ENCODE assay signal across 8 cellular contexts in the genomic region with DNA sequence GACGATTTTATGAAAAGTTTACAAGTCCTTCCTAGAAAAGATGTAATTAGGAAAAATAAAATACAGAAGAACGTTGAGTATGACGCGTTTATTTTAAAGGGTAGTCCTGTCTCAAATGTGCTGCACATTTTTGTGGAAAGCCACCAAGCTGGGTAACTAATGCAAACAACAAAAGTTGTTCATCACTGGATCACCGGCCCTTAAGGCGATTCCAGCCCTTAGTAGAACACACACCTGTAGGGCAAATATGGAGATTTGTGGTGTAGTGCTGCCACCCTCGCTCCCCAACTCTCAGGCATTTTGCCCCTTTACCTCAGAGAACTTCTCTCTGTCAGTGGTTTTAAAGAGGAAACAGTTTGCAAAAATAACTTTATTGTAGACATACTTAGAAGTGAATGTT. TPM values are rescaled to one million over a fixed set of nuclear protein-coding genes. Genes with fewer than 3 reads are reported as not detected.
A peak's percentile ranks its signal among the peaks of the same experiment; 100 is the strongest.
DNase-seq lines count a peak whose midpoint lies in the region; ATAC-seq and TF ChIP-seq lines count a peak whose summit lies in the region.

No MANE protein-coding gene starts in this region.

- peak overlapping the region; percentile 78 for H3K4me3 Mint-ChIP-seq in T-helper 1 cell treated with Interleukin-12 subunit alpha and Interleukin-12 subunit beta and Interleukin-4 antibody, amounts not matched to agents 30 μg/mL and 1 μg/mL, for 36 hours
- H3K4me3 Mint-ChIP-seq in stimulated activated naive B cell treated with anti-CD40 and anti-IgM and Interleukin-4, amounts not matched to agents 10 μg/mL and 1 μg/mL and 100 μg/mL, for 72 hours = peak overlapping the region; percentile 78 to 83

- H3K27ac Mint-ChIP-seq in T-helper 1 cell treated with Interleukin-12 subunit alpha and Interleukin-12 subunit beta and Interleukin-4 antibody, amounts not matched to agents 30 μg/mL and 1 μg/mL, for 36 hours = peak overlapping the region; percentile 81
- no peak overlapping the region for H3K27ac Mint-ChIP-seq in stimulated activated naive B cell treated with anti-CD40 and anti-IgM and Interleukin-4, amounts not matched to agents 10 μg/mL and 1 μg/mL and 100 μg/mL, for 72 hours

- no peak for ATAC-seq in stimulated activated naive B cell treated with anti-CD40 and anti-IgM and Interleukin-4, amounts not matched to agents 10 μg/mL and 1 μg/mL and 100 μg/mL, for 72 hours (replicated peaks)
- no peak for ATAC-seq in left colon
- no peak for ATAC-seq in HG02852 (IDR thresholded peaks at IDR 0.05; ENCODE audit: unreplicated experiment)

- H3K4me1 Mint-ChIP-seq in T-helper 1 cell treated with Interleukin-12 subunit alpha and Interleukin-12 subunit beta and Interleukin-4 antibody, amounts not matched to agents 30 μg/mL and 1 μg/mL, for 36 hours (ENCODE audit: low read depth) = peaks cover 27% of the 10 kb centered on the region
- peaks cover 22 to 41% of the 10 kb centered on the region in 2 donors for H3K4me1 Mint-ChIP-seq in stimulated activated naive B cell treated with anti-CD40 and anti-IgM and Interleukin-4, amounts not matched to agents 10 μg/mL and 1 μg/mL and 100 μg/mL, for 72 hours

- intact Hi-C loops in left colon (cut with DNase I, micrococcal nuclease) = no loop called here

- no peaks in the 10 kb centered on the region for H3K9me3 Mint-ChIP-seq in T-helper 1 cell treated with Interleukin-12 subunit alpha and Interleukin-12 subunit beta and Interleukin-4 antibody, amounts not matched to agents 30 μg/mL and 1 μg/mL, for 36 hours
- no peaks in the 10 kb centered on the region for H3K9me3 Mint-ChIP-seq in stimulated activated naive B cell treated with anti-CD40 and anti-IgM and Interleukin-4, amounts not matched to agents 10 μg/mL and 1 μg/mL and 100 μg/mL, for 72 hours

- H3K27me3 Mint-ChIP-seq in T-helper 1 cell treated with Interleukin-12 subunit alpha and Interleukin-12 subunit beta and Interleukin-4 antibody, amounts not matched to agents 30 μg/mL and 1 μg/mL, for 36 hours (ENCODE audit: low read depth) = peaks cover 5% of the 10 kb centered on the region
- H3K27me3 Mint-ChIP-seq in stimulated activated naive B cell treated with anti-CD40 and anti-IgM and Interleukin-4, amounts not matched to agents 10 μg/mL and 1 μg/mL and 100 μg/mL, for 72 hours = peaks cover 0 to 20% of the 10 kb centered on the region in 2 donors

- H3K9ac ChIP-seq in iPS-15b (ENCODE audit: low read depth, low read length) = no peak overlapping the region

- no peak for TF ChIP-seq CTCF in WI38 (IDR thresholded peaks at IDR 0.05; ENCODE audit: low read depth, low read length)

- peaks cover 12% of the 10 kb centered on the region for H3K27me3 ChIP-seq in iPS-15b (ENCODE audit: control insufficient read depth, insufficient read depth, low read length)

- peak overlapping the region; percentile 72 for H3K4me3 ChIP-seq in WI38 (ENCODE audit: low read depth, low read length)
- peak overlapping the region; percentile 39 for H3K4me3 ChIP-seq in iPS-15b (ENCODE audit: low read depth, low read length)

- peaks cover 11% of the 10 kb centered on the region for H3K4me1 ChIP-seq in iPS-15b (ENCODE audit: control insufficient read depth, insufficient read depth, low read length)

- DNase-seq in T-helper 1 cell (no peak), left colon (no peak), NCI-H748 treated with DMSO at 0.1 percent for 48 hours (lab: John Stamatoyannopoulos, UW) (no peak)
- DNase-seq in stimulated activated naive B cell treated with anti-CD40 and anti-IgM and Interleukin-4, amounts not matched to agents 10 μg/mL and 1 μg/mL and 100 μg/mL, for 72 hours = no peak

- H3K36me3 ChIP-seq in iPS-15b (ENCODE audit: control insufficient read depth, insufficient read depth, low read length) = no peaks in the 10 kb centered on the region

- H3K9me3 ChIP-seq in iPS-15b (ENCODE audit: control insufficient read depth, insufficient read depth, low read length) = no peaks in the 10 kb centered on the region

- peaks cover 11% of the 10 kb centered on the region for H3K36me3 Mint-ChIP-seq in T-helper 1 cell treated with Interleukin-12 subunit alpha and Interleukin-12 subunit beta and Interleukin-4 antibody, amounts not matched to agents 30 μg/mL and 1 μg/mL, for 36 hours (ENCODE audit: low read depth)
- H3K36me3 Mint-ChIP-seq in stimulated activated naive B cell treated with anti-CD40 and anti-IgM and Interleukin-4, amounts not matched to agents 10 μg/mL and 1 μg/mL and 100 μg/mL, for 72 hours = peaks cover 10% of the 10 kb centered on the region in 2 donors

RNA-seq across cellular contexts. Expression of a gene that starts 1.9 kb away (rescaled TPM):
- total RNA-seq in left colon = 10 to 100 TPM; 15.4 to 17.3 TPM
